Comparison of ENCODE assay signal across 39 cellular contexts in the genomic region with DNA sequence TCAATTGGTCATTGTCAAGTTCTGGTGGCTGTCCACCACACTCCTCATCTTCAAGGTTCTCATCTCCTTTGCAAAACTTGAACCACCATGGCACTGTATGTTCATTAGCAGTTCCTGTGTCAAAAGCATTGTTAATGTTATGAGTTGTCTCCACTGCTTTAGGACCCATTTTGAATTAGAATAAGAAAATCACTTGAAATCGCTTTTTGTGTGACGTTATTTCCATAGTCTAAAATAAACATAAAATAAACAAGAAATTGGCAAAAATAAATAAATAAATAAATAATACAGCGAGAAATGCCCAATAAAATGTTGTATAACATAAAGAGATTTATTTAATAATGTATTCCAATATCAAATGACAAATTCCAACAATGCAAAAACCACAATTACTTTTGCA.
"Had no signal": no experiment of that assay in that cellular context is flagged by ENCODE, and none has a peak within 500 bp of the region (broad histone marks: within the 10 kb centered on the region; RNA-seq: fewer than 3 reads in every experiment).

No MANE protein-coding gene starts in this region.

- FAIRE-seq: astrocyte, bronchial epithelial cell had no signal

- H3K4me1 ChIP-seq: adrenal gland, ascending aorta, body of pancreas, breast epithelium had no signal

- H3K27ac Mint-ChIP-seq: activated naive CD4-positive, alpha-beta T cell treated with anti-CD3 and anti-CD28 coated beads for 36 hours; activated naive CD4-positive, alpha-beta T cell treated with anti-CD3 and anti-CD28 coated beads, Interleukin-2, amount 10 ng/mL, durations not matched to agents 7 days and 5 days; activated naive CD4-positive, alpha-beta T cell treated with anti-CD3 and anti-CD28 coated beads, Interleukin-2, amount 50 U/mL, for 24 hours; activated naive CD4-positive, alpha-beta T cell treated with anti-CD3 and anti-CD28 coated beads, Interleukin-2, amount 50 U/mL, for 72 hours; activated naive CD8-positive, alpha-beta T cell; activated naive CD8-positive, alpha-beta T cell treated with anti-CD3 and anti-CD28 coated beads for 36 hours; activated naive CD8-positive, alpha-beta T cell treated with anti-CD3 and anti-CD28 coated beads, Interleukin-2, amount 10 ng/mL, durations not matched to agents 7 days and 5 days; activated naive CD8-positive, alpha-beta T cell treated with anti-CD3 and anti-CD28 coated beads, Interleukin-2, amount 50 U/mL, for 24 hours; activated T-cell treated with anti-CD3 and anti-CD28 coated beads, Interleukin-2, amount 50 U/mL, for 24 hours; activated T-cell treated with anti-CD3 and anti-CD28 coated beads, Interleukin-2, amount 50 U/mL, for 72 hours; activated T-helper 1 cell treated with anti-CD3 and anti-CD28 coated beads, Interleukin-12 subunit alpha, Interleukin-12 subunit beta, Interleukin-2, Interleukin-4 antibody, amounts not matched to agents 30 ng/mL and 10 ng/mL and 1 ng/mL, durations not matched to agents 14 hours and 24 hours and 36 hours; activated T-helper 17 cell treated with anti-CD3 and anti-CD28 coated beads, Interleukin-2, amount 50 U/mL, for 72 hours; activated T-helper 2 cell treated with anti-CD3 and anti-CD28 coated beads, Interferon-gamma antibody, Interleukin-2, Interleukin-4, amounts not matched to agents 10 μg/mL and 5 μg/mL and 100 μg/mL, durations not matched to agents 14 hours and 24 hours and 36 hours; brain had no signal

- H3K27me3 Mint-ChIP-seq: activated naive CD4-positive, alpha-beta T cell treated with anti-CD3 and anti-CD28 coated beads, Interleukin-2, amount 10 ng/mL, durations not matched to agents 7 days and 5 days; activated naive CD4-positive, alpha-beta T cell treated with anti-CD3 and anti-CD28 coated beads, Interleukin-2, amount 50 U/mL, for 24 hours; activated naive CD8-positive, alpha-beta T cell treated with anti-CD3 and anti-CD28 coated beads for 36 hours; activated naive CD8-positive, alpha-beta T cell treated with anti-CD3 and anti-CD28 coated beads, Interleukin-2, amount 10 ng/mL, durations not matched to agents 7 days and 5 days; activated naive CD8-positive, alpha-beta T cell treated with anti-CD3 and anti-CD28 coated beads, Interleukin-2, amount 50 U/mL, for 24 hours; activated T-cell treated with anti-CD3 and anti-CD28 coated beads, Interleukin-2, amount 50 U/mL, for 24 hours; activated T-helper 17 cell treated with anti-CD3 and anti-CD28 coated beads, Interleukin-2, amount 50 U/mL, for 72 hours; central memory CD8-positive, alpha-beta T cell had no signal

- H3K4me3 Mint-ChIP-seq: activated naive CD4-positive, alpha-beta T cell treated with anti-CD3 and anti-CD28 coated beads for 36 hours; activated naive CD4-positive, alpha-beta T cell treated with anti-CD3 and anti-CD28 coated beads, Interleukin-2, amount 10 ng/mL, durations not matched to agents 7 days and 5 days; activated naive CD4-positive, alpha-beta T cell treated with anti-CD3 and anti-CD28 coated beads, Interleukin-2, amount 50 U/mL, for 24 hours; activated naive CD8-positive, alpha-beta T cell; activated naive CD8-positive, alpha-beta T cell treated with anti-CD3 and anti-CD28 coated beads for 36 hours; activated naive CD8-positive, alpha-beta T cell treated with anti-CD3 and anti-CD28 coated beads, Interleukin-2, amount 10 ng/mL, durations not matched to agents 7 days and 5 days; activated naive CD8-positive, alpha-beta T cell treated with anti-CD3 and anti-CD28 coated beads, Interleukin-2, amount 50 U/mL, for 24 hours; activated T-cell treated with anti-CD3 and anti-CD28 coated beads, Interleukin-2, amount 50 U/mL, for 24 hours; activated T-cell treated with anti-CD3 and anti-CD28 coated beads, Interleukin-2, amount 50 U/mL, for 4 hours; activated T-cell treated with anti-CD3 and anti-CD28 coated beads, Interleukin-2, amount 50 U/mL, for 72 hours; activated T-helper 1 cell treated with anti-CD3 and anti-CD28 coated beads, Interleukin-12 subunit alpha, Interleukin-12 subunit beta, Interleukin-2, Interleukin-4 antibody, amounts not matched to agents 30 ng/mL and 10 ng/mL and 1 ng/mL, durations not matched to agents 14 hours and 24 hours and 36 hours; activated T-helper 17 cell treated with anti-CD3 and anti-CD28 coated beads, Interleukin-2, amount 50 U/mL, for 72 hours; brain; central memory CD8-positive, alpha-beta T cell had no signal

- H3K36me3 Mint-ChIP-seq: activated naive CD4-positive, alpha-beta T cell treated with anti-CD3 and anti-CD28 coated beads, Interleukin-2, amount 10 ng/mL, durations not matched to agents 7 days and 5 days; activated naive CD4-positive, alpha-beta T cell treated with anti-CD3 and anti-CD28 coated beads, Interleukin-2, amount 50 U/mL, for 24 hours; activated naive CD8-positive, alpha-beta T cell; activated naive CD8-positive, alpha-beta T cell treated with anti-CD3 and anti-CD28 coated beads for 36 hours; activated naive CD8-positive, alpha-beta T cell treated with anti-CD3 and anti-CD28 coated beads, Interleukin-2, amount 10 ng/mL, durations not matched to agents 7 days and 5 days; brain had no signal

- ATAC-seq: activated naive CD4-positive, alpha-beta T cell treated with anti-CD3 and anti-CD28 coated beads, Interleukin-2, amount 50 U/mL, for 72 hours; activated naive CD8-positive, alpha-beta T cell treated with anti-CD3 and anti-CD28 coated beads, Interleukin-2, amount 50 U/mL, for 24 hours; activated T-cell treated with anti-CD3 and anti-CD28 coated beads, Interleukin-2, amount 50 U/mL, for 4 hours; activated T-cell treated with anti-CD3 and anti-CD28 coated beads, Interleukin-2, amount 50 U/mL, for 72 hours; activated T-helper 17 cell treated with anti-CD3 and anti-CD28 coated beads, Interleukin-2, amount 50 U/mL, for 72 hours; body of pancreas had no signal

- DNase-seq: activated effector memory CD4-positive, alpha-beta T cell treated with anti-CD3 and anti-CD28 coated beads, Interleukin-2, amount 50 U/mL, for 16 hours; activated effector memory CD4-positive, alpha-beta T cell treated with Interleukin-2 at 50 U/mL for 16 hours; activated gamma-delta T cell; activated gamma-delta T cell treated with Interleukin-2 at 50 U/mL for 16 hours; activated naive CD4-positive, alpha-beta T cell; activated naive CD4-positive, alpha-beta T cell treated with anti-CD3 and anti-CD28 coated beads for 36 hours; activated naive CD4-positive, alpha-beta T cell treated with anti-CD3 and anti-CD28 coated beads, Interleukin-2, amount 10 ng/mL, durations not matched to agents 7 days and 5 days; activated naive CD4-positive, alpha-beta T cell treated with anti-CD3 and anti-CD28 coated beads, Interleukin-2, amount 50 U/mL, for 16 hours; activated naive CD4-positive, alpha-beta T cell treated with Interleukin-2 at 50 U/mL for 16 hours; activated naive CD8-positive, alpha-beta T cell treated with anti-CD3 and anti-CD28 coated beads for 36 hours; activated naive CD8-positive, alpha-beta T cell treated with anti-CD3 and anti-CD28 coated beads, Interleukin-2, amount 10 ng/mL, durations not matched to agents 7 days and 5 days; activated naive CD8-positive, alpha-beta T cell treated with anti-CD3 and anti-CD28 coated beads, Interleukin-2, amount 50 U/mL, for 24 hours; activated T-cell treated with anti-CD3 and anti-CD28 coated beads, Interleukin-2, amount 50 U/mL, for 24 hours; activated T-cell treated with anti-CD3 and anti-CD28 coated beads, Interleukin-2, amount 50 U/mL, for 4 hours; activated T-cell treated with anti-CD3 and anti-CD28 coated beads, Interleukin-2, amount 50 U/mL, for 48 hours; activated T-cell treated with anti-CD3 and anti-CD28 coated beads, Interleukin-2, amount 50 U/mL, for 72 hours; adrenal gland; amniotic stem cell; amygdala; anterior cingulate cortex; aorta; body of pancreas; brain microvascular endothelial cell; caudate nucleus; central memory CD4-positive, alpha-beta T cell; cerebellar nuclear complex had no signal

- H3K4me1 Mint-ChIP-seq: activated naive CD4-positive, alpha-beta T cell treated with anti-CD3 and anti-CD28 coated beads, Interleukin-2, amount 10 ng/mL, durations not matched to agents 7 days and 5 days; activated naive CD4-positive, alpha-beta T cell treated with anti-CD3 and anti-CD28 coated beads, Interleukin-2, amount 50 U/mL, for 24 hours; activated naive CD8-positive, alpha-beta T cell treated with anti-CD3 and anti-CD28 coated beads for 36 hours; activated naive CD8-positive, alpha-beta T cell treated with anti-CD3 and anti-CD28 coated beads, Interleukin-2, amount 10 ng/mL, durations not matched to agents 7 days and 5 days; activated naive CD8-positive, alpha-beta T cell treated with anti-CD3 and anti-CD28 coated beads, Interleukin-2, amount 50 U/mL, for 24 hours; activated T-helper 17 cell treated with anti-CD3 and anti-CD28 coated beads, Interleukin-2, amount 50 U/mL, for 72 hours; central memory CD8-positive, alpha-beta T cell had no signal

- H3K27me3 ChIP-seq: adrenal gland, ascending aorta, body of pancreas, brain microvascular endothelial cell, breast epithelium, cardiac muscle cell had no signal

- H3K9me3 ChIP-seq: adrenal gland, ascending aorta, body of pancreas, breast epithelium had no signal

- H3K4me3 ChIP-seq: adrenal gland, ascending aorta, body of pancreas, breast epithelium, cardiac muscle cell had no signal

- H3K36me3 ChIP-seq: adrenal gland, ascending aorta, brain microvascular endothelial cell, breast epithelium, cardiac muscle cell had no signal

- H3K27ac ChIP-seq: adrenal gland, ascending aorta, body of pancreas, brain microvascular endothelial cell, breast epithelium, cardiac muscle cell had no signal
